In genomic region chr7:51280156-51280555, GRCh38 we compare ENCODE assay signal across 21 cellular contexts. TPM values are rescaled to one million over a fixed set of nuclear protein-coding genes. Genes with fewer than 3 reads are reported as not detected.
DNase-seq lines count a peak whose midpoint lies in the region; TF ChIP-seq lines count a peak whose summit lies in the region.
"Had no signal": no experiment of that assay in that cellular context is flagged by ENCODE, and none has a peak within 500 bp of the region (broad histone marks: within the 10 kb centered on the region; RNA-seq: fewer than 3 reads in every experiment).

No MANE protein-coding gene starts in this region.

- H3K9me3 Mint-ChIP-seq in osteocyte (ENCODE audit: unreplicated experiment): no peaks in the 10 kb centered on the region

- H3K27ac ChIP-seq in BLaER1 (no peak overlapping the region), angular gyrus (ENCODE audit: low read depth, low read length) (peak overlapping the region; percentile 31)
- H3K27ac ChIP-seq: 22Rv1, GM23248 had no signal

- no peak overlapping the region for H3K27ac Mint-ChIP-seq in osteocyte (ENCODE audit: unreplicated experiment)
- H3K27ac Mint-ChIP-seq: B cell; CD8-positive, alpha-beta memory T cell had no signal

- no peaks in the 10 kb centered on the region for H3K36me3 Mint-ChIP-seq in osteocyte (ENCODE audit: unreplicated experiment)
- H3K36me3 Mint-ChIP-seq: CD8-positive, alpha-beta memory T cell had no signal

- no peak overlapping the region for H3K4me3 Mint-ChIP-seq in osteocyte (ENCODE audit: unreplicated experiment)
- H3K4me3 Mint-ChIP-seq: B cell; CD8-positive, alpha-beta memory T cell had no signal

- no peaks in the 10 kb centered on the region for H3K4me1 Mint-ChIP-seq in osteocyte (ENCODE audit: unreplicated experiment)
- H3K4me1 Mint-ChIP-seq: B cell; CD8-positive, alpha-beta memory T cell had no signal

- H3K4me1 ChIP-seq in BLaER1: peaks cover 25% of the 10 kb centered on the region

- H3K4me2 ChIP-seq in BLaER1: peak overlapping the region; percentile 58

- peak; percentile 53 for DNase-seq in DMS 273 (lab: John Stamatoyannopoulos, UW; ENCODE audit: unreplicated experiment)
- DNase-seq in DMS 273 treated with DMSO at 0.1 percent for 48 hours (lab: John Stamatoyannopoulos, UW): no peak
- peak; percentile 38 for DNase-seq in osteocyte (ENCODE audit: extremely low spot score, unreplicated experiment)
- DNase-seq in SIG-M5 (lab: John Stamatoyannopoulos, UW): no peak
- no peak for DNase-seq in T1000 (lab: John Stamatoyannopoulos, UW)
- DNase-seq in NCI-H1092 treated with DMSO at 0.1 percent for 48 hours (lab: John Stamatoyannopoulos, UW): no peak
- DNase-seq: CD8-positive, alpha-beta memory T cell; GDM1; GM23248; KBM-7; MV-4-11; NCI-H1417 treated with DMSO at 0.1 percent for 48 hours; NCI-H1930; NCI-H2227 treated with DMSO at 0.1 percent for 48 hours; NCI-H774; SHP77 had no signal

- no peak overlapping the region for H3K4me3 ChIP-seq in BLaER1
- H3K4me3 ChIP-seq: GM12878, GM23248 had no signal

- H4K20me1 ChIP-seq in BLaER1: no peaks in the 10 kb centered on the region

- H3K27me3 ChIP-seq in BLaER1: no peaks in the 10 kb centered on the region

- H3K9ac ChIP-seq in BLaER1: no peak overlapping the region
- H3K9ac ChIP-seq: GM23248 had no signal

- H3K27me3 Mint-ChIP-seq in osteocyte (ENCODE audit: unreplicated experiment): peaks cover 13% of the 10 kb centered on the region
- H3K27me3 Mint-ChIP-seq: B cell had no signal

- H3K9me3 ChIP-seq in BLaER1: peaks cover 9% of the 10 kb centered on the region; the same call in 1 of the 2 replicates

- TF ChIP-seq CTCF in osteocyte (IDR thresholded peaks at IDR 0.05): no peak

- H3K36me3 ChIP-seq in BLaER1: no peaks in the 10 kb centered on the region

RNA-seq across cellular contexts. Expression of gene COBL, which starts 36.5 kb away (rescaled TPM):
- total RNA-seq in osteocyte: not detected in 2 replicates
- total RNA-seq: B cell; CD8-positive, alpha-beta memory T cell; GM23248 had no signal

Comparison
In these comparisons a context has a peak if more than half of its experiments do, and no peak if none do; other contexts are left out.
1. DNase-seq: peak in DMS 273 (single experiment) and osteocyte (single experiment); none in DMS 273 treated with DMSO at 0.1 percent for 48 hours (single experiment), SIG-M5 (single experiment), T1000 (single experiment) and NCI-H1092 treated with DMSO at 0.1 percent for 48 hours (single experiment).